9 cellular contexts compared by ENCODE assay signal in genomic region chr4:48109413-48110263, GRCh38. TPM values are rescaled to one million over a fixed set of nuclear protein-coding genes. Genes with fewer than 3 reads are reported as not detected.
DNase-seq lines count a peak whose midpoint lies in the region; ATAC-seq and TF ChIP-seq lines count a peak whose summit lies in the region.
"Had no signal": no experiment of that assay in that cellular context is flagged by ENCODE, and none has a peak within 500 bp of the region (broad histone marks: within the 10 kb centered on the region; RNA-seq: fewer than 3 reads in every experiment).

No MANE protein-coding gene starts in this region.

- intact Hi-C loops in naive thymus-derived CD4-positive, alpha-beta T cell (cut with micrococcal nuclease), result loop anchor here (1.0 to 2.0 kb wide), 8 partner anchors 9 to 106 kb away; no protein-coding TSS in a partner anchor

- DNase-seq in BE2C, result no peak
- peak; percentile 68 for DNase-seq in NCI-H69 (lab: John Stamatoyannopoulos, UW)
- no peak for DNase-seq in central memory CD8-positive, alpha-beta T cell (ENCODE audit: low spot score in 2 of 2)
- peak in 7 of 9 donors; percentile 19 to 61 (median 49) for DNase-seq in naive thymus-derived CD4-positive, alpha-beta T cell
- DNase-seq in hippocampal formation (lab: John Stamatoyannopoulos, UW), result no peak
- no peak for DNase-seq in NCI-H446 treated with DMSO at 0.1 percent for 48 hours (lab: John Stamatoyannopoulos, UW)

- POLR2A ChIA-PET in naive thymus-derived CD4-positive, alpha-beta T cell (lab: Charles Lee), result interaction anchor here (0.5 to 2.1 kb wide), 3 partner anchors 14 to 30 kb away, joined by 3 to 6 read pairs (median 4); no protein-coding TSS in a partner anchor

- peak; percentile 66 for ATAC-seq in HG03066 (IDR thresholded peaks at IDR 0.05; ENCODE audit: low read depth, unreplicated experiment)
- ATAC-seq in central memory CD8-positive, alpha-beta T cell (replicated peaks; ENCODE audit: extremely low read depth, poor library complexity, severe bottlenecking), result peak; percentile 43
- peak; percentile 82 for ATAC-seq in naive thymus-derived CD4-positive, alpha-beta T cell

- H3K36me3 ChIP-seq in BE2C, result no peaks in the 10 kb centered on the region
- peaks cover 0 to 64% (median 10%) of the 10 kb centered on the region in 3 experiments for H3K36me3 ChIP-seq in naive thymus-derived CD4-positive, alpha-beta T cell (ENCODE audit: control insufficient read depth in 2 of 3, insufficient read depth in 3 of 3, low read length in 3 of 3)

- no peaks in the 10 kb centered on the region for H3K4me1 ChIP-seq in BE2C
- H3K4me1 ChIP-seq in naive thymus-derived CD4-positive, alpha-beta T cell (ENCODE audit: control insufficient read depth in 2 of 2, insufficient read depth in 2 of 2, low read length in 2 of 2), result peaks cover 0 to 19% of the 10 kb centered on the region in 2 donors

- H3K4me3 ChIP-seq in BE2C (ENCODE audit: low read depth, low read length), result no peak overlapping the region
- H3K4me3 ChIP-seq in GM12875 (ENCODE audit: low read depth, low read length), result no peak overlapping the region
- H3K4me3 ChIP-seq in naive thymus-derived CD4-positive, alpha-beta T cell (ENCODE audit: low read length), result no peak overlapping the region

- peak; percentile 72 for TF ChIP-seq CTCF in BE2C (IDR thresholded peaks at IDR 0.05; ENCODE audit: low read depth, low read length)
- TF ChIP-seq CTCF in GM12875 (IDR thresholded peaks at IDR 0.05; ENCODE audit: borderline replicate concordance, insufficient read depth, low read depth, low read length), result peak; percentile 44; the same call in 1 of the 2 replicates

- H3K27ac ChIP-seq in naive thymus-derived CD4-positive, alpha-beta T cell (ENCODE audit: low read depth, low read length), result no peak overlapping the region

- CTCF ChIA-PET in naive thymus-derived CD4-positive, alpha-beta T cell (lab: Charles Lee), result interaction anchor here (0.5 to 3.3 kb wide), 14 partner anchors 8 to 130 kb away, joined by 3 to 12 read pairs (median 4); no protein-coding TSS in a partner anchor

- peaks cover 18% of the 10 kb centered on the region for H3K36me3 Mint-ChIP-seq in central memory CD8-positive, alpha-beta T cell (ENCODE audit: insufficient read depth)
- peaks cover 0 to 47% (median 36%) of the 10 kb centered on the region in 5 donors for H3K36me3 Mint-ChIP-seq in naive thymus-derived CD4-positive, alpha-beta T cell

- H3K27me3 Mint-ChIP-seq in central memory CD8-positive, alpha-beta T cell, result no peaks in the 10 kb centered on the region
- H3K27me3 Mint-ChIP-seq in naive thymus-derived CD4-positive, alpha-beta T cell, result no peaks in the 10 kb centered on the region

- peaks cover 22% of the 10 kb centered on the region for H3K4me1 Mint-ChIP-seq in central memory CD8-positive, alpha-beta T cell
- peaks cover 35 to 72% (median 56%) of the 10 kb centered on the region in 7 donors for H3K4me1 Mint-ChIP-seq in naive thymus-derived CD4-positive, alpha-beta T cell

- no peaks in the 10 kb centered on the region for H3K9me3 ChIP-seq in BE2C
- H3K9me3 ChIP-seq in naive thymus-derived CD4-positive, alpha-beta T cell (ENCODE audit: control insufficient read depth in 2 of 3, low read length in 3 of 3), result no peaks in the 10 kb centered on the region

- no peaks in the 10 kb centered on the region for H3K9me3 Mint-ChIP-seq in central memory CD8-positive, alpha-beta T cell
- no peaks in the 10 kb centered on the region for H3K9me3 Mint-ChIP-seq in naive thymus-derived CD4-positive, alpha-beta T cell
- H3K9me3 Mint-ChIP-seq: T-helper 1 cell treated with Interleukin-12 subunit alpha and Interleukin-12 subunit beta and Interleukin-4 antibody, amounts not matched to agents 30 μg/mL and 1 μg/mL, for 36 hours had no signal

- H3K4me3 Mint-ChIP-seq in central memory CD8-positive, alpha-beta T cell, result no peak overlapping the region
- no peak overlapping the region for H3K4me3 Mint-ChIP-seq in naive thymus-derived CD4-positive, alpha-beta T cell
- H3K4me3 Mint-ChIP-seq: T-helper 1 cell treated with Interleukin-12 subunit alpha and Interleukin-12 subunit beta and Interleukin-4 antibody, amounts not matched to agents 30 μg/mL and 1 μg/mL, for 36 hours had no signal

- peaks cover 18% of the 10 kb centered on the region; the same call in 1 of the 2 replicates for H3K27me3 ChIP-seq in BE2C
- H3K27me3 ChIP-seq in naive thymus-derived CD4-positive, alpha-beta T cell (ENCODE audit: control insufficient read depth in 2 of 2, insufficient read depth in 2 of 2, low read length in 2 of 2), result no peaks in the 10 kb centered on the region

- H3K27ac Mint-ChIP-seq in central memory CD8-positive, alpha-beta T cell (ENCODE audit: low read depth), result no peak overlapping the region
- peak overlapping the region in 8 of 9 donors; percentile 0 to 80 (median 58) for H3K27ac Mint-ChIP-seq in naive thymus-derived CD4-positive, alpha-beta T cell
- H3K27ac Mint-ChIP-seq: T-helper 1 cell treated with Interleukin-12 subunit alpha and Interleukin-12 subunit beta and Interleukin-4 antibody, amounts not matched to agents 30 μg/mL and 1 μg/mL, for 36 hours had no signal

RNA-seq across cellular contexts. Expression of gene TXK, which starts 24.4 kb away (rescaled TPM):
- not detected for polyA plus RNA-seq in BE2C (2012; ENCODE audit: insufficient read depth, insufficient read length, low read depth)
- 100 to 1,000 TPM in 4 of 5 experiments, 10 to 100 TPM in 1; 35.5 to 128 (median 117) TPM for total RNA-seq in naive thymus-derived CD4-positive, alpha-beta T cell
- polyA plus RNA-seq in naive thymus-derived CD4-positive, alpha-beta T cell, result 10 to 100 TPM; 56.6 to 80.9 TPM

Comparison
In these comparisons a context has a peak if more than half of its experiments do, and no peak if none do; other contexts are left out.
1. DNase-seq: peak in NCI-H69 (single experiment) and naive thymus-derived CD4-positive, alpha-beta T cell (7 of 9); none in BE2C (single experiment), central memory CD8-positive, alpha-beta T cell (0 of 2), hippocampal formation (0 of 2) and NCI-H446 treated with DMSO at 0.1 percent for 48 hours (single experiment).
2. Peak in every context shown above with its lines, with median percentiles within 50 percentile points of each other: ATAC-seq.